In genomic region chrX:16714504-16714903, GRCh38 we compare ENCODE assay signal across 19 cellular contexts.
"Had no signal": no experiment of that assay in that cellular context is flagged by ENCODE, and none has a peak within 500 bp of the region (broad histone marks: within the 10 kb centered on the region; RNA-seq: fewer than 3 reads in every experiment).

No MANE protein-coding gene starts in this region.

- H3K9me3 Mint-ChIP-seq: activated naive CD4-positive, alpha-beta T cell treated with anti-CD3 and anti-CD28 coated beads, Interleukin-2, amount 50 U/mL, for 72 hours; activated T-cell treated with anti-CD3 and anti-CD28 coated beads, Interleukin-2, amount 50 U/mL, for 72 hours; central memory CD8-positive, alpha-beta T cell; naive thymus-derived CD8-positive, alpha-beta T cell; stimulated activated naive CD8-positive, alpha-beta T cell treated with anti-CD3 and anti-CD28 coated beads, Interleukin-15, amount 100 ng/mL, for 72 hours; T-helper 1 cell treated with Interleukin-12 subunit alpha and Interleukin-12 subunit beta and Interleukin-4 antibody, amounts not matched to agents 30 μg/mL and 1 μg/mL, for 36 hours had no signal

- H3K27ac Mint-ChIP-seq: activated naive CD4-positive, alpha-beta T cell treated with anti-CD3 and anti-CD28 coated beads, Interleukin-2, amount 50 U/mL, for 72 hours; activated T-cell treated with anti-CD3 and anti-CD28 coated beads, Interleukin-2, amount 50 U/mL, for 72 hours; stimulated activated naive CD8-positive, alpha-beta T cell treated with anti-CD3 and anti-CD28 coated beads, Interleukin-15, amount 100 ng/mL, for 72 hours; T-helper 1 cell treated with Interleukin-12 subunit alpha and Interleukin-12 subunit beta and Interleukin-4 antibody, amounts not matched to agents 30 μg/mL and 1 μg/mL, for 36 hours had no signal

- H3K27me3 Mint-ChIP-seq: central memory CD8-positive, alpha-beta T cell; stimulated activated naive CD8-positive, alpha-beta T cell treated with anti-CD3 and anti-CD28 coated beads, Interleukin-15, amount 100 ng/mL, for 72 hours had no signal

- H3K4me3 Mint-ChIP-seq: activated T-cell treated with anti-CD3 and anti-CD28 coated beads, Interleukin-2, amount 50 U/mL, for 72 hours; central memory CD8-positive, alpha-beta T cell; stimulated activated naive CD8-positive, alpha-beta T cell treated with anti-CD3 and anti-CD28 coated beads, Interleukin-15, amount 100 ng/mL, for 72 hours; T-helper 1 cell treated with Interleukin-12 subunit alpha and Interleukin-12 subunit beta and Interleukin-4 antibody, amounts not matched to agents 30 μg/mL and 1 μg/mL, for 36 hours had no signal

- ATAC-seq: activated naive CD4-positive, alpha-beta T cell treated with anti-CD3 and anti-CD28 coated beads, Interleukin-2, amount 50 U/mL, for 72 hours; activated T-cell treated with anti-CD3 and anti-CD28 coated beads, Interleukin-2, amount 50 U/mL, for 72 hours; heart right ventricle; naive thymus-derived CD8-positive, alpha-beta T cell; stimulated activated naive CD8-positive, alpha-beta T cell treated with anti-CD3 and anti-CD28 coated beads, Interleukin-15, amount 100 ng/mL, for 72 hours had no signal

- DNase-seq: activated CD4-positive, alpha-beta T cell treated with anti-CD3 and anti-CD28 coated beads for 48 hours; activated naive CD4-positive, alpha-beta T cell; activated T-cell treated with anti-CD3 and anti-CD28 coated beads for 4 hours; activated T-cell treated with anti-CD3 and anti-CD28 coated beads, Interleukin-2, amount 50 U/mL, for 72 hours; dermis blood vessel endothelial cell; effector CD4-positive, alpha-beta T cell; foreskin melanocyte; heart right ventricle; midbrain; naive thymus-derived CD8-positive, alpha-beta T cell; nucleus accumbens; stimulated activated CD4-positive, alpha-beta T cell treated with anti-CD3 and anti-CD28 coated beads, Interleukin-2, amount 100 ng/mL, for 48 hours; stimulated activated naive CD8-positive, alpha-beta T cell treated with anti-CD3 and anti-CD28 coated beads, Interleukin-15, amount 100 ng/mL, for 72 hours; substantia nigra; T-helper 9 cell; upper lobe of left lung had no signal
